Comparison of ENCODE assay signal across 8 cellular contexts in the genomic region with DNA sequence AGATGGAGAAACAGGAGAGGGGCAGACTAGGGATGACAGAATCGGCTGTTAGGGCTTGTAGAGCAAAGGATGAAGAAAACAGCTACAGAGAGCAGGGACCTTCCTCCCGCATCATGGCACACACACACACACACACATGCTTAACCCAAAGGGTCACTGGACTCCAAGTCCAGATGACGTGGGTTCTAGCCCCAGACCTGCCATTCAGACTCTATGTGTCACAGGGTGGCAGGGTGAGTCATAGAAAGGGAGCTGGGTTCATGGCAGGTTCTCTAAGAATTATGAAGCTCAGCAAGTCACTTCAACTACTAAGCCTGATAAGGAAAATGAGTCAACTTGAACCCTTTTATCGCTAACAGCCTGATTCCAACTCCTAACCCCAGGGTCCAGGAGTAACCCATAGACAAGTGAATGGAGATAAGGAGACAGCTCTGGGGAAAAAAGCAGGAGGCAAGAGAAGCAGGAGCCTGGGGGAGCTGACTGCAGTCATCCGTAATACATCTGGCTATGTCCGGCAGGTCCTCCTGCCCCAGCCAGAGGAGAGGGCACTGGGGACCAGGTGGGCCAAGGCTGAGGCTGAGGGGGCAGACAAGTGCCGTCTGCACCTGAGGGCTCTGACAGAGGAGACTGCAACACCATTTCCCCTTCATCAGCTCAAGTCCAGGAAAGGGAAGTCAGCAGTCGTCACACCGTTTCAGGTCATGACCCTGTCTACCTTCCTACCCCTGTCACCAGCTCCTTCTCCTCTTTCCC. TPM values are rescaled to one million over a fixed set of nuclear protein-coding genes. Genes with fewer than 3 reads are reported as not detected.
DNase-seq lines count a peak whose midpoint lies in the region; FAIRE-seq and TF ChIP-seq lines count a peak whose summit lies in the region.

No MANE protein-coding gene starts in this region.

- peaks cover 44 to 54% (median 45%) of the 10 kb centered on the region in 3 donors for H3K4me1 Mint-ChIP-seq in CD8-positive, alpha-beta memory T cell
- H3K4me1 Mint-ChIP-seq in MCF 10A (ENCODE audit: insufficient read depth, unreplicated experiment), result peaks cover 44% of the 10 kb centered on the region

- no peaks in the 10 kb centered on the region for H3K9me3 Mint-ChIP-seq in CD8-positive, alpha-beta memory T cell
- no peaks in the 10 kb centered on the region for H3K9me3 Mint-ChIP-seq in MCF 10A (ENCODE audit: unreplicated experiment)

- H3K4me2 ChIP-seq in mesenchymal stem cell (ENCODE audit: low read length, poor library complexity, severe bottlenecking), result no peak overlapping the region

- peak overlapping the region; percentile 50 for H4K8ac ChIP-seq in mesenchymal stem cell (ENCODE audit: low read length)

- H3K18ac ChIP-seq in mesenchymal stem cell (ENCODE audit: low read depth in 1 of 2, low read length in 2 of 2), result peak overlapping the region; percentile 50 to 74

- no peaks in the 10 kb centered on the region for H3K36me3 ChIP-seq in CD8-positive, alpha-beta memory T cell (ENCODE audit: insufficient read depth, low read length)
- H3K36me3 ChIP-seq in mesenchymal stem cell (ENCODE audit: control insufficient read depth in 1 of 2, insufficient read depth in 2 of 2, low read depth in 1 of 2, low read length in 2 of 2), result no peaks in the 10 kb centered on the region

- POLR2A ChIA-PET in CD8-positive, alpha-beta memory T cell (lab: Charles Lee), result interaction anchor here (0.8 to 1.5 kb wide), 2 partner anchors 9 to 10 kb away, joined by 4 to 5 read pairs; no protein-coding TSS in a partner anchor
- POLR2A ChIA-PET in MCF 10A (lab: Yijun Ruan, JAX), result interaction anchor here (0.6 to 24.1 kb wide), 16 partner anchors 10 to 193 kb away, joined by 3 to 739 read pairs (median 6); a partner anchor contains a TSS

- H2BK5ac ChIP-seq in mesenchymal stem cell (ENCODE audit: low read depth, low read length, poor library complexity, severe bottlenecking), result no peak overlapping the region

- H2AK5ac ChIP-seq in mesenchymal stem cell (ENCODE audit: low read length, severe bottlenecking), result peak overlapping the region; percentile 61

- no peak overlapping the region for H2AFZ ChIP-seq in mesenchymal stem cell (ENCODE audit: low read depth, low read length)

- no peak overlapping the region for H2BK120ac ChIP-seq in mesenchymal stem cell (ENCODE audit: low read depth, low read length)

- H3K27me3 ChIP-seq in CD8-positive, alpha-beta memory T cell (ENCODE audit: insufficient read depth, low read length, poor library complexity, severe bottlenecking), result no peaks in the 10 kb centered on the region
- no peaks in the 10 kb centered on the region for H3K27me3 ChIP-seq in mesenchymal stem cell (ENCODE audit: control insufficient read depth in 1 of 2, insufficient read depth in 1 of 2, low read length in 2 of 2)

- no peak for TF ChIP-seq CTCF in MCF 10A (IDR thresholded peaks at IDR 0.05; ENCODE audit: unreplicated experiment)

- no TSS peak for BruUV-seq in MCF 10A (replicated peaks; lab: Mats Ljungman, UMichigan)

- peak overlapping the region in 1 of 2 experiments; percentile 69 for H3K14ac ChIP-seq in mesenchymal stem cell (ENCODE audit: low read length in 2 of 2)

- peaks cover 53% of the 10 kb centered on the region for H3K4me1 ChIP-seq in CD8-positive, alpha-beta memory T cell (ENCODE audit: insufficient read depth, low read length)
- H3K4me1 ChIP-seq in mesenchymal stem cell (ENCODE audit: control insufficient read depth, insufficient read depth, low read depth, low read length), result peaks cover 14% of the 10 kb centered on the region

- peak overlapping the region; percentile 46 for H3K9ac ChIP-seq in mesenchymal stem cell (ENCODE audit: low read length)

- H3K27ac Mint-ChIP-seq in CD8-positive, alpha-beta memory T cell, result peak overlapping the region; percentile 75 to 95 (median 88)
- H3K27ac Mint-ChIP-seq in MCF 10A (ENCODE audit: low read depth, unreplicated experiment), result peak overlapping the region; percentile 51

- peaks cover 4% of the 10 kb centered on the region for H3K79me1 ChIP-seq in mesenchymal stem cell (replicated peaks; ENCODE audit: low read length, poor library complexity, severe bottlenecking)

- no peaks in the 10 kb centered on the region for H3K9me3 ChIP-seq in CD8-positive, alpha-beta memory T cell (ENCODE audit: low read length)
- no peaks in the 10 kb centered on the region for H3K9me3 ChIP-seq in mesenchymal stem cell (ENCODE audit: control insufficient read depth, low read length)

- H3K4me3 ChIP-seq in CD8-positive, alpha-beta memory T cell (ENCODE audit: low read length), result peak overlapping the region; percentile 11
- H3K4me3 ChIP-seq in mesenchymal stem cell (ENCODE audit: insufficient read depth in 1 of 2, low read depth in 1 of 2, low read length in 2 of 2), result no peak overlapping the region

- peak overlapping the region; percentile 90 for H4K91ac ChIP-seq in mesenchymal stem cell (ENCODE audit: low read length)

- no peak for FAIRE-seq in frontal cortex (lab: Jason Lieb, UNC)

- H2BK15ac ChIP-seq in mesenchymal stem cell (ENCODE audit: low read depth, poor library complexity, severe bottlenecking), result peak overlapping the region; percentile 65

- H3K23ac ChIP-seq in mesenchymal stem cell (ENCODE audit: low read length in 2 of 2), result no peak overlapping the region

- H3K36me3 Mint-ChIP-seq in CD8-positive, alpha-beta memory T cell, result peaks cover 2 to 11% (median 4%) of the 10 kb centered on the region in 3 donors
- peaks cover 74% of the 10 kb centered on the region for H3K36me3 Mint-ChIP-seq in MCF 10A (ENCODE audit: insufficient read depth, unreplicated experiment)

- H3K27ac ChIP-seq in CD8-positive, alpha-beta memory T cell (ENCODE audit: low read depth, low read length), result no peak overlapping the region
- H3K27ac ChIP-seq in mesenchymal stem cell (ENCODE audit: low read length, poor library complexity, severe bottlenecking), result no peak overlapping the region

- no peak for DNase-seq in CD8-positive, alpha-beta memory T cell
- DNase-seq in OCI-M2 (lab: John Stamatoyannopoulos, UW; ENCODE audit: unreplicated experiment) (peak; percentile 24), MCF 10A (ENCODE audit: unreplicated experiment) (peak; percentile 88), mesenchymal stem cell (peak; percentile 98), frontal cortex (ENCODE audit: low spot score in 2 of 2) (no peak), COLO829 (ENCODE audit: low spot score) (no peak), HT-29 (ENCODE audit: low spot score) (no peak), COR-L47 (lab: John Stamatoyannopoulos, UW) (no peak)

- peak overlapping the region; percentile 22 to 80 for H2BK12ac ChIP-seq in mesenchymal stem cell (ENCODE audit: low read length in 2 of 2)

- no peak overlapping the region for H3K4ac ChIP-seq in mesenchymal stem cell (ENCODE audit: low read depth in 1 of 2, low read length in 2 of 2)

- 47% methylated on average over 6 of the region's 9 CpGs for WGBS in mesenchymal stem cell

- CTCF ChIA-PET in CD8-positive, alpha-beta memory T cell (lab: Charles Lee), result interaction anchor here (0.6 to 6.8 kb wide), 8 partner anchors 10 to 120 kb away, joined by 3 to 58 read pairs (median 7); no protein-coding TSS in a partner anchor
- CTCF ChIA-PET in MCF 10A (lab: Yijun Ruan, JAX), result interaction anchor here (0.6 to 1.6 kb wide), 10 partner anchors 9 to 731 kb away, joined by 3 to 10 read pairs (median 4); no protein-coding TSS in a partner anchor

- H3K4me3 Mint-ChIP-seq in CD8-positive, alpha-beta memory T cell, result peak overlapping the region; percentile 24 to 85 (median 65)
- H3K4me3 Mint-ChIP-seq in MCF 10A (ENCODE audit: unreplicated experiment), result no peak overlapping the region

- intact Hi-C loops in MCF 10A (cut with micrococcal nuclease), result no loop called here

- H3K27me3 Mint-ChIP-seq in CD8-positive, alpha-beta memory T cell, result peaks cover 1 to 4% of the 10 kb centered on the region in 2 donors
- no peaks in the 10 kb centered on the region for H3K27me3 Mint-ChIP-seq in MCF 10A (ENCODE audit: insufficient read depth, unreplicated experiment)

RNA-seq across cellular contexts. Expression of a gene that starts 3.6 kb away (rescaled TPM):
- total RNA-seq in CD8-positive, alpha-beta memory T cell, result 10 to 100 TPM; 62.1 to 62.9 TPM
- polyA plus RNA-seq in CD8-positive, alpha-beta memory T cell, result 57.1 TPM
- 103 and 110 TPM in 2 replicates for total RNA-seq in MCF 10A (2022)
- 307 TPM for polyA plus RNA-seq in mesenchymal stem cell (2013, experiment 1 of 2)
- polyA plus RNA-seq in mesenchymal stem cell (2013, experiment 2 of 2), result 298 TPM
- 4.5 TPM for total RNA-seq in frontal cortex
- 91.9 and 94.5 TPM in 2 replicates for total RNA-seq in HT-29 (2014; rRNA removed; shearing (Covaris generic))

RNA-seq across cellular contexts. Expression of a gene that starts 29.9 kb away (rescaled TPM):
- total RNA-seq in CD8-positive, alpha-beta memory T cell, result under 1 TPM; 0.77 to 0.93 TPM
- polyA plus RNA-seq in CD8-positive, alpha-beta memory T cell, result 0.49 TPM
- total RNA-seq in MCF 10A (2022), result 136 and 139 TPM in 2 replicates
- 1.7 TPM for polyA plus RNA-seq in mesenchymal stem cell (2013, experiment 1 of 2)
- 1.3 TPM for polyA plus RNA-seq in mesenchymal stem cell (2013, experiment 2 of 2)
- total RNA-seq in frontal cortex, result not detected
- 161 and 221 TPM in 2 replicates for total RNA-seq in HT-29 (2014; rRNA removed; shearing (Covaris generic))

RNA-seq across cellular contexts. Expression of a gene that starts 35.0 kb away (rescaled TPM):
- not detected for total RNA-seq in CD8-positive, alpha-beta memory T cell
- polyA plus RNA-seq in CD8-positive, alpha-beta memory T cell, result 0.72 TPM
- total RNA-seq in MCF 10A (2022) (not detected in 2 replicates), frontal cortex (under 0.01 TPM)
- 0.15 TPM for polyA plus RNA-seq in mesenchymal stem cell (2013, experiment 1 of 2)
- 0.23 TPM for polyA plus RNA-seq in mesenchymal stem cell (2013, experiment 2 of 2)
- total RNA-seq in HT-29 (2014; rRNA removed; shearing (Covaris generic)), result 90.1 and 94.8 TPM in 2 replicates

RNA-seq across cellular contexts. Expression of a gene that starts 38.5 kb away (rescaled TPM):
- total RNA-seq in CD8-positive, alpha-beta memory T cell, result 1 to 10 TPM in 1 of 2 experiments, under 1 TPM in 1; 0.51 to 1.4 TPM
- not detected for polyA plus RNA-seq in CD8-positive, alpha-beta memory T cell
- total RNA-seq in MCF 10A (2022) (158 and 169 TPM in 2 replicates), frontal cortex (2.4 TPM)
- 262 TPM for polyA plus RNA-seq in mesenchymal stem cell (2013, experiment 1 of 2)
- 265 TPM for polyA plus RNA-seq in mesenchymal stem cell (2013, experiment 2 of 2)
- 176 and 234 TPM in 2 replicates for total RNA-seq in HT-29 (2014; rRNA removed; shearing (Covaris generic))

Comparison
In these comparisons a context has a peak if more than half of its experiments do, and no peak if none do; other contexts are left out.
1. DNase-seq: peak in OCI-M2 (single experiment), MCF 10A (single experiment) and mesenchymal stem cell (single experiment); none in CD8-positive, alpha-beta memory T cell (0 of 5), frontal cortex (0 of 2), COLO829 (single experiment), HT-29 (single experiment) and COR-L47 (single experiment).
2. RNA of a gene that starts 3.6 kb away (total RNA-seq): 103 to 110 TPM in MCF 10A, 91.9 to 94.5 TPM in HT-29 and 62.1 to 62.9 TPM in CD8-positive, alpha-beta memory T cell; 4.5 TPM in frontal cortex (single experiment); every median in the first group is over 10 times any median in the second.
3. RNA of a gene that starts 29.9 kb away (total RNA-seq): 161 to 221 TPM in HT-29 and 136 to 139 TPM in MCF 10A; 0.77 to 0.93 TPM in CD8-positive, alpha-beta memory T cell and not detected in frontal cortex (single experiment); every median in the first group is over 10 times any median in the second.
4. RNA of a gene that starts 35.0 kb away (total RNA-seq): 90.1 to 94.8 TPM in HT-29; not detected in MCF 10A, not detected in CD8-positive, alpha-beta memory T cell and under 0.01 TPM in frontal cortex (single experiment); every median in the first group is over 10 times any median in the second.